9 cellular contexts compared by ENCODE assay signal in genomic region chr3:156382458-156383346, GRCh38.
A peak's percentile ranks its signal among the peaks of the same experiment; 100 is the strongest.
DNase-seq lines count a peak whose midpoint lies in the region; ATAC-seq and TF ChIP-seq lines count a peak whose summit lies in the region.
"Had no signal": no experiment of that assay in that cellular context is flagged by ENCODE, and none has a peak within 500 bp of the region (broad histone marks: within the 10 kb centered on the region; RNA-seq: fewer than 3 reads in every experiment).

No MANE protein-coding gene starts in this region.

- no peaks in the 10 kb centered on the region for H3K36me3 ChIP-seq in adrenal gland (replicated peaks in 1 of 2)
- no peaks in the 10 kb centered on the region for H3K36me3 ChIP-seq in right lobe of liver
- no peaks in the 10 kb centered on the region for H3K36me3 ChIP-seq in gastrocnemius medialis

- H3K4me1 ChIP-seq in adrenal gland (replicated peaks in 1 of 2) (no peaks in the 10 kb centered on the region), right lobe of liver (no peaks in the 10 kb centered on the region), gastrocnemius medialis (no peaks in the 10 kb centered on the region)

- 82 to 92% (median 85%) methylated on average over 9 of the region's 9 CpGs for WGBS in adrenal gland, 4 donors
- WGBS in right lobe of liver (ENCODE audit: insufficient coverage, low coverage, low lambda C conversion rate, missing lambda C conversion rate), result 55% methylated on average over 7 of the region's 9 CpGs

- H3K4me3 ChIP-seq in adrenal gland (no peak overlapping the region), right lobe of liver (no peak overlapping the region), gastrocnemius medialis (no peak overlapping the region)

- H3K27me3 ChIP-seq in adrenal gland (no peaks in the 10 kb centered on the region), right lobe of liver (no peaks in the 10 kb centered on the region), gastrocnemius medialis (no peaks in the 10 kb centered on the region)

- ATAC-seq in GM19452 (IDR thresholded peaks at IDR 0.05; ENCODE audit: unreplicated experiment) (peak; percentile 63), right lobe of liver (peak; percentile 66 to 80 (median 74)), gastrocnemius medialis (no peak)

- intact Hi-C loops in adrenal gland (cut with DNase I) (loop anchor here in 1 of 2 donors (10.0 kb wide), 1 partner anchor 228 kb away; no protein-coding TSS in a partner anchor), right lobe of liver (cut with DNase I) (no loop called here), gastrocnemius medialis (cut with DNase I; ENCODE audit: low total_unique reads) (no loop called here)

- no peak for TF ChIP-seq POLR2A in adrenal gland (IDR thresholded peaks at IDR 0.05)
- no peak for TF ChIP-seq POLR2A in right lobe of liver (IDR thresholded peaks at IDR 0.05)
- no peak for TF ChIP-seq POLR2A in gastrocnemius medialis (IDR thresholded peaks at IDR 0.05)

- H3K9me3 ChIP-seq in adrenal gland (replicated peaks in 1 of 3) (no peaks in the 10 kb centered on the region), right lobe of liver (no peaks in the 10 kb centered on the region), gastrocnemius medialis (no peaks in the 10 kb centered on the region)

- in situ Hi-C loops in gastrocnemius medialis (cut with MboI; ENCODE audit: low sequenced_read_pairs in 4 of 4), result no loop called here

- H3K27ac ChIP-seq in adrenal gland (no peak overlapping the region), right lobe of liver (no peak overlapping the region), gastrocnemius medialis (no peak overlapping the region)

- TF ChIP-seq CTCF in adrenal gland (IDR thresholded peaks at IDR 0.05), result peak; percentile 34 to 63 (median 50)
- peak; percentile 54 to 69 (median 56) for TF ChIP-seq CTCF in right lobe of liver (IDR thresholded peaks at IDR 0.05)
- TF ChIP-seq CTCF in gastrocnemius medialis (IDR thresholded peaks at IDR 0.05 in 4 of 5, conservative IDR thresholded peaks at IDR 0.05 in 1 of 5), result peak in 1 of 5 experiments; percentile 21

- peak; percentile 29 for DNase-seq in NCI-H2196 (lab: John Stamatoyannopoulos, UW; ENCODE audit: unreplicated experiment)
- DNase-seq in NCI-H2196 treated with DMSO at 0.1 percent for 48 hours (lab: John Stamatoyannopoulos, UW; ENCODE audit: unreplicated experiment), result no peak
- peak; percentile 56 for DNase-seq in M059J (ENCODE audit: low read depth)
- DNase-seq in adrenal gland, result peak in 6 of 7 donors; percentile 16 to 60 (median 32)
- peak in 1 of 3 donors; percentile 37 for DNase-seq in right lobe of liver
- DNase-seq in gastrocnemius medialis, result no peak
- DNase-seq in islet precursor cell, result no peak
- DNase-seq: activated naive CD8-positive, alpha-beta T cell treated with anti-CD3 and anti-CD28 coated beads, Interleukin-2, amount 10 ng/mL, durations not matched to agents 7 days and 5 days had no signal

Comparison
In these comparisons a context has a peak if more than half of its experiments do, and no peak if none do; other contexts are left out.
1. DNase-seq: peak in NCI-H2196 (single experiment), M059J (single experiment) and adrenal gland (6 of 7); none in NCI-H2196 treated with DMSO at 0.1 percent for 48 hours (single experiment), gastrocnemius medialis (0 of 2) and islet precursor cell (single experiment).
2. ATAC-seq: peak in GM19452 (single experiment) and right lobe of liver (4 of 4); none in gastrocnemius medialis (0 of 2).